In the genomic region with DNA sequence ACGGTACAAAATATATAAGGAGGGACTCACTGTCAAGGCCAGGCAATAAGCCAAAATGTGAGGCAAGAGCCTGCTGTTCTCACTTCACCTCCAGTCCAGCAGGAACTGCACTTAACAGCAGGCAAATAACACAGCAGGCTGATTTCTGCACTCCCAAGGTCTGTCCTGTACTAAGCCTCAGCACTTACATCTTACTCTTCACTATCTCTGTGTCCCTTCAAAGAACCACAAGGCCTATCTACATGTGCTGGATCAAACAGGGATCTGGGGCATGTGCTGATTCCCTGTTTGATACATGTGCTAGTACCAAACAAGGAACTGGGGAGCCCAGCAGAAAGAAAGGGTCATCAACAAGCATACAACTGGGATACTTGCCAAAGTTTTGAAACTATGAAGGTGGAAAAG, we compare ENCODE assay signal across 11 cellular contexts. TPM values are rescaled to one million over a fixed set of nuclear protein-coding genes. Genes with fewer than 3 reads are reported as not detected.
DNase-seq lines count a peak whose midpoint lies in the region; ATAC-seq and TF ChIP-seq lines count a peak whose summit lies in the region.
"Had no signal": no experiment of that assay in that cellular context is flagged by ENCODE, and none has a peak within 500 bp of the region (broad histone marks: within the 10 kb centered on the region; RNA-seq: fewer than 3 reads in every experiment).

No MANE protein-coding gene starts in this region.

- intact Hi-C loops in body of pancreas (cut with DNase I): no loop called here
- intact Hi-C loops in lower leg skin (cut with DNase I; ENCODE audit: low total_unique reads): no loop called here
- intact Hi-C loops in CD4-positive, alpha-beta memory T cell (cut with micrococcal nuclease): no loop called here

- POLR2A ChIA-PET in CD4-positive, alpha-beta memory T cell (lab: Charles Lee; ENCODE audit: partially characterized antibody): no interaction called here

- H3K27me3 Mint-ChIP-seq in CD4-positive, alpha-beta memory T cell: peaks cover 5 to 8% of the 10 kb centered on the region in 2 donors
- H3K27me3 Mint-ChIP-seq: stimulated activated naive B cell treated with anti-CD40 and anti-IgM and Interleukin-4, amounts not matched to agents 10 μg/mL and 1 μg/mL and 100 μg/mL, for 72 hours had no signal

- H3K27ac Mint-ChIP-seq in CD4-positive, alpha-beta memory T cell: no peak overlapping the region
- H3K27ac Mint-ChIP-seq: CD4-positive, CD25-positive, alpha-beta regulatory T cell; stimulated activated naive B cell treated with anti-CD40 and anti-IgM and Interleukin-4, amounts not matched to agents 10 μg/mL and 1 μg/mL and 100 μg/mL, for 72 hours had no signal

- CTCF ChIA-PET in CD4-positive, alpha-beta memory T cell (lab: Charles Lee; ENCODE audit: partially characterized antibody): no interaction called here

- no peaks in the 10 kb centered on the region for H3K36me3 Mint-ChIP-seq in CD4-positive, alpha-beta memory T cell
- H3K36me3 Mint-ChIP-seq: CD4-positive, CD25-positive, alpha-beta regulatory T cell had no signal

- H3K27me3 ChIP-seq in body of pancreas: no peaks in the 10 kb centered on the region
- H3K27me3 ChIP-seq in CD4-positive, alpha-beta memory T cell (ENCODE audit: insufficient read depth, low read length): no peaks in the 10 kb centered on the region

- TF ChIP-seq CTCF in body of pancreas (IDR thresholded peaks at IDR 0.05) (no peak), lower leg skin (IDR thresholded peaks at IDR 0.05) (no peak)

- no peak overlapping the region for H3K4me3 ChIP-seq in body of pancreas
- no peak overlapping the region for H3K4me3 ChIP-seq in lower leg skin (ENCODE audit: low read depth, poor library complexity, severe bottlenecking)
- no peak overlapping the region for H3K4me3 ChIP-seq in CD4-positive, alpha-beta memory T cell (ENCODE audit: low read length in 2 of 2)

- no peaks in the 10 kb centered on the region for H3K9me3 Mint-ChIP-seq in CD4-positive, alpha-beta memory T cell
- H3K9me3 Mint-ChIP-seq: CD4-positive, CD25-positive, alpha-beta regulatory T cell had no signal

- H3K27ac ChIP-seq in body of pancreas: peak overlapping the region in 3 of 4 donors; percentile 28 to 81 (median 52)
- H3K27ac ChIP-seq in CD4-positive, alpha-beta memory T cell (ENCODE audit: low read depth, low read length): no peak overlapping the region

- no peak overlapping the region for H3K4me3 Mint-ChIP-seq in CD4-positive, alpha-beta memory T cell
- H3K4me3 Mint-ChIP-seq: CD4-positive, CD25-positive, alpha-beta regulatory T cell; stimulated activated naive B cell treated with anti-CD40 and anti-IgM and Interleukin-4, amounts not matched to agents 10 μg/mL and 1 μg/mL and 100 μg/mL, for 72 hours had no signal

- TF ChIP-seq POLR2A in body of pancreas (IDR thresholded peaks at IDR 0.05) (no peak), lower leg skin (IDR thresholded peaks at IDR 0.05) (no peak)

- WGBS in body of pancreas, 2 donors: 0 to 12% methylated on average over 1 of the region's 1 CpG
- WGBS in lower leg skin, 2 donors: 0 to 15% methylated on average over 1 of the region's 1 CpG

- DNase-seq in NCI-H345 (lab: John Stamatoyannopoulos, UW) (peak; percentile 15), NCI-H345 treated with DMSO at 0.1 percent for 48 hours (lab: John Stamatoyannopoulos, UW; ENCODE audit: unreplicated experiment) (no peak), body of pancreas (peak; percentile 61 to 82 (median 74)), lower leg skin (ENCODE audit: low spot score in 2 of 2) (peak; percentile 81 to 90), ureter (ENCODE audit: low spot score) (peak; percentile 65), D341Med (ENCODE audit: low spot score) (no peak)
- no peak for DNase-seq in activated CD4-positive, alpha-beta T cell treated with anti-CD3 and anti-CD28 coated beads, Interleukin-2, amount 50 U/mL, for 4 hours
- DNase-seq in CD4-positive, alpha-beta memory T cell: no peak
- DNase-seq: CD4-positive, CD25-positive, alpha-beta regulatory T cell; stimulated activated naive B cell treated with anti-CD40 and anti-IgM and Interleukin-4, amounts not matched to agents 10 μg/mL and 1 μg/mL and 100 μg/mL, for 72 hours; T1000 had no signal

- no peaks in the 10 kb centered on the region for H3K36me3 ChIP-seq in body of pancreas (replicated peaks in 1 of 2; ENCODE audit: insufficient read depth in 1 of 2, low read depth in 2 of 2)
- no peaks in the 10 kb centered on the region for H3K36me3 ChIP-seq in CD4-positive, alpha-beta memory T cell (ENCODE audit: insufficient read depth, low read length)

- peaks cover 18% of the 10 kb centered on the region for H3K4me1 ChIP-seq in body of pancreas
- no peaks in the 10 kb centered on the region for H3K4me1 ChIP-seq in CD4-positive, alpha-beta memory T cell (ENCODE audit: insufficient read depth, low read length)

- no peaks in the 10 kb centered on the region for H3K4me1 Mint-ChIP-seq in CD4-positive, alpha-beta memory T cell
- H3K4me1 Mint-ChIP-seq: CD4-positive, CD25-positive, alpha-beta regulatory T cell had no signal

- ATAC-seq in body of pancreas: peak; percentile 86
- ATAC-seq: stimulated activated naive B cell treated with anti-CD40 and anti-IgM and Interleukin-4, amounts not matched to agents 10 μg/mL and 1 μg/mL and 100 μg/mL, for 72 hours had no signal

- no peaks in the 10 kb centered on the region for H3K9me3 ChIP-seq in body of pancreas
- no peaks in the 10 kb centered on the region for H3K9me3 ChIP-seq in CD4-positive, alpha-beta memory T cell (ENCODE audit: control insufficient read depth in 1 of 2, low read length in 2 of 2)

RNA-seq across cellular contexts. Expression of gene UACA, which starts 22.2 kb away (rescaled TPM):
- 10 to 100 TPM; 22.4 to 27.2 TPM for total RNA-seq in body of pancreas
- 10 to 100 TPM; 37.8 to 47.3 (median 42.1) TPM for total RNA-seq in lower leg skin
- total RNA-seq in ureter: 61.8 TPM
- under 1 TPM; 0.15 to 0.28 TPM for total RNA-seq in CD4-positive, alpha-beta memory T cell
- under 1 TPM in 1 of 2 donors, not detected in 1; 0.40 TPM for polyA plus RNA-seq in CD4-positive, alpha-beta memory T cell
- total RNA-seq: CD4-positive, CD25-positive, alpha-beta regulatory T cell had no signal

Comparison
In these comparisons a context has a peak if more than half of its experiments do, and no peak if none do; other contexts are left out.
1. DNase-seq: peak in NCI-H345 (single experiment), body of pancreas (4 of 4), lower leg skin (2 of 2) and ureter (single experiment); none in NCI-H345 treated with DMSO at 0.1 percent for 48 hours (single experiment), D341Med (single experiment), activated CD4-positive, alpha-beta T cell treated with anti-CD3 and anti-CD28 coated beads, Interleukin-2, amount 50 U/mL, for 4 hours (0 of 2) and CD4-positive, alpha-beta memory T cell (0 of 5).
2. RNA of gene UACA, which starts 22.2 kb away (total RNA-seq): 61.8 TPM in ureter (single experiment), 37.8 to 47.3 TPM in lower leg skin and 22.4 to 27.2 TPM in body of pancreas; 0.15 to 0.28 TPM in CD4-positive, alpha-beta memory T cell; every median in the first group is over 10 times any median in the second.